Comparison of ENCODE assay signal across 13 cellular contexts in the genomic region with DNA sequence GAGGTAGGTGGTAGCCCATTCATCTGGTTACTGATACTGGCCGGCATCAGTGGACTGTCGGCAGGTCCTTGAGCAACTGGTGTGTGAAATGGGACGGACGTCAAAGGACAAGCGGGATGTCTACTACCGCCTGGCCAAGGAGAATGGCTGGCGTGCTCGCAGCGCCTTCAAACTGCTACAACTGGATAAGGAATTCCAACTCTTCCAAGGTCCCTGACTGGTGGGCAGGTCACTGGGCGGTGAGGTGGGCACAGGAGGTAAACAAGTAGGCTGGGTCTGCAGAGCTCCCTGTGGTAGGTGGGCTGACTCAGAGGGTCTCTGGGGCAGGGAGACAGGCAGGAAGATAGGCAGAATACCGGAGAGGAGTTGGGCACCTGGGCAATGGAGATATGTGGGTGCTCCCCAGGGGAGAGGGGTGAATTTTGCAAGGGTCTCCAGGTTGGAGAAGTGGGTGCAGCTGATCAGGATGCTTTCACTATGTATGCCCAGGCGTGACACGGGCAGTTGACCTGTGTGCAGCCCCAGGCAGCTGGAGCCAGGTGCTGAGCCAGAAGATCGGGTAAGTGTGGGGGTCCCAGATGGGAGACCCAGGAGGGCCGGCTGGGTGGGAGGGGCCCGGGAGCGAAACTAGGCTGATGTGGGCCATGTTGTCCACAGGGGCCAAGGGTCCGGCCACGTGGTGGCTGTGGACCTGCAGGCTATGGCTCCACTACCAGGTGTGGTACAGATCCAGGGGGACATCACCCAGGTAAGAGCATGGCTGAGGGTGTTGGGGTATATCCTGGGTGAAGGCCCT. TPM values are rescaled to one million over a fixed set of nuclear protein-coding genes. Genes with fewer than 3 reads are reported as not detected.
A peak's percentile ranks its signal among the peaks of the same experiment; 100 is the strongest.
DNase-seq lines count a peak whose midpoint lies in the region; ATAC-seq and TF ChIP-seq lines count a peak whose summit lies in the region.
"Had no signal": no experiment of that assay in that cellular context is flagged by ENCODE, and none has a peak within 500 bp of the region (broad histone marks: within the 10 kb centered on the region; RNA-seq: fewer than 3 reads in every experiment).

No MANE protein-coding gene starts in this region.

- peaks cover 0 to 49% (median 4%) of the 10 kb centered on the region in 3 donors for H3K36me3 Mint-ChIP-seq in CD8-positive, alpha-beta memory T cell
- H3K36me3 Mint-ChIP-seq in activated CD8-positive, alpha-beta T cell treated with anti-CD3 and anti-CD28 coated beads, Interleukin-2, amount 10 ng/mL, durations not matched to agents 7 days and 5 days (ENCODE audit: low read depth) = peaks cover 33% of the 10 kb centered on the region

- no peak for ATAC-seq in activated CD8-positive, alpha-beta T cell treated with anti-CD3 and anti-CD28 coated beads, Interleukin-2, amount 10 ng/mL, durations not matched to agents 7 days and 5 days
- ATAC-seq in GM21529 (IDR thresholded peaks at IDR 0.05; ENCODE audit: unreplicated experiment) = no peak
- ATAC-seq in activated CD4-positive, CD25-positive, alpha-beta regulatory T cell treated with anti-CD3 and anti-CD28 coated beads, Interleukin-2, amount 50 U/mL, for 24 hours = no peak

- no peaks in the 10 kb centered on the region for H3K9me3 ChIP-seq in CD8-positive, alpha-beta memory T cell (ENCODE audit: low read length)
- H3K9me3 ChIP-seq in hepatocyte (ENCODE audit: low read depth) = no peaks in the 10 kb centered on the region
- H3K9me3 ChIP-seq: transverse colon had no signal

- H3K9me3 Mint-ChIP-seq in CD8-positive, alpha-beta memory T cell = no peaks in the 10 kb centered on the region
- no peaks in the 10 kb centered on the region for H3K9me3 Mint-ChIP-seq in activated CD8-positive, alpha-beta T cell treated with anti-CD3 and anti-CD28 coated beads, Interleukin-2, amount 10 ng/mL, durations not matched to agents 7 days and 5 days (ENCODE audit: insufficient read depth)

- no peaks in the 10 kb centered on the region for H3K9me2 ChIP-seq in hepatocyte (replicated peaks; ENCODE audit: insufficient read depth)

- peaks cover 0 to 7% of the 10 kb centered on the region in 2 donors for H3K27me3 Mint-ChIP-seq in CD8-positive, alpha-beta memory T cell
- no peaks in the 10 kb centered on the region for H3K27me3 Mint-ChIP-seq in activated CD8-positive, alpha-beta T cell treated with anti-CD3 and anti-CD28 coated beads, Interleukin-2, amount 10 ng/mL, durations not matched to agents 7 days and 5 days (ENCODE audit: low read depth)

- H3K79me2 ChIP-seq in hepatocyte = peaks cover 13% of the 10 kb centered on the region

- H3K27me3 ChIP-seq in CD8-positive, alpha-beta memory T cell (ENCODE audit: insufficient read depth, low read length, poor library complexity, severe bottlenecking) = no peaks in the 10 kb centered on the region
- H3K27me3 ChIP-seq in hepatocyte = no peaks in the 10 kb centered on the region
- H3K27me3 ChIP-seq: transverse colon had no signal

- WGBS in hepatocyte (ENCODE audit: low lambda C conversion rate, missing lambda C conversion rate) = 92% methylated on average over 19 of the region's 19 CpGs

- in situ Hi-C loops in GM13976 (cut with MboI; ENCODE audit: low sequenced_read_pairs, unreplicated experiment) = no loop called here

- H2AFZ ChIP-seq in hepatocyte = no peak overlapping the region

- DNase-seq in AG09309 (ENCODE audit: low read depth) = no peak
- DNase-seq in CD8-positive, alpha-beta memory T cell = no peak
- no peak for DNase-seq in activated CD8-positive, alpha-beta T cell treated with anti-CD3 and anti-CD28 coated beads, Interleukin-2, amount 10 ng/mL, durations not matched to agents 7 days and 5 days
- no peak for DNase-seq in hepatocyte (ENCODE audit: low spot score)
- no peak for DNase-seq in GM13976 (ENCODE audit: low spot score)
- no peak for DNase-seq in globus pallidus (ENCODE audit: low spot score)
- DNase-seq: NCI-H1105, NCI-H226, transverse colon had no signal

- H3K4me2 ChIP-seq in hepatocyte = peak overlapping the region; percentile 84

- H3K27ac ChIP-seq in CD8-positive, alpha-beta memory T cell (ENCODE audit: low read depth, low read length) = no peak overlapping the region
- no peak overlapping the region for H3K27ac ChIP-seq in hepatocyte
- H3K27ac ChIP-seq: SK-N-MC, transverse colon, VCaP had no signal

- peak overlapping the region in 2 of 7 donors; percentile 3 to 87 for H3K4me3 Mint-ChIP-seq in CD8-positive, alpha-beta memory T cell
- H3K4me3 Mint-ChIP-seq in activated CD8-positive, alpha-beta T cell treated with anti-CD3 and anti-CD28 coated beads, Interleukin-2, amount 10 ng/mL, durations not matched to agents 7 days and 5 days = peak overlapping the region; percentile 94

- CTCF ChIA-PET in CD8-positive, alpha-beta memory T cell (lab: Charles Lee) = no interaction called here
- CTCF ChIA-PET in activated CD8-positive, alpha-beta T cell treated with anti-CD3 and anti-CD28 coated beads, Interleukin-2, amount 10 ng/mL, durations not matched to agents 7 days and 5 days (lab: Charles Lee) = no interaction called here

- no peaks in the 10 kb centered on the region for H3K36me3 ChIP-seq in CD8-positive, alpha-beta memory T cell (ENCODE audit: insufficient read depth, low read length)
- H3K36me3 ChIP-seq in hepatocyte (replicated peaks; ENCODE audit: insufficient read depth, low read depth) = no peaks in the 10 kb centered on the region
- H3K36me3 ChIP-seq: transverse colon had no signal

- H3K27ac Mint-ChIP-seq in CD8-positive, alpha-beta memory T cell = peak overlapping the region in 6 of 8 donors; percentile 14 to 97 (median 82)
- peak overlapping the region; percentile 92 for H3K27ac Mint-ChIP-seq in activated CD8-positive, alpha-beta T cell treated with anti-CD3 and anti-CD28 coated beads, Interleukin-2, amount 10 ng/mL, durations not matched to agents 7 days and 5 days

- H4K20me1 ChIP-seq in hepatocyte (ENCODE audit: insufficient read depth, poor library complexity, severe bottlenecking) = no peaks in the 10 kb centered on the region

- peaks cover 14% of the 10 kb centered on the region for H3K4me1 ChIP-seq in CD8-positive, alpha-beta memory T cell (ENCODE audit: insufficient read depth, low read length)
- H3K4me1 ChIP-seq in hepatocyte (ENCODE audit: insufficient read depth) = no peaks in the 10 kb centered on the region

- TF ChIP-seq CTCF in AG09309 (IDR thresholded peaks at IDR 0.05; ENCODE audit: control insufficient read depth, insufficient read depth, low read depth, low read length, missing control alignments) = no peak
- TF ChIP-seq CTCF in hepatocyte (IDR thresholded peaks at IDR 0.05; ENCODE audit: poor library complexity) = no peak
- TF ChIP-seq CTCF in GM13976 (IDR thresholded peaks at IDR 0.05; ENCODE audit: borderline replicate concordance, control extremely low read depth, extremely low read depth, insufficient read depth, missing control alignments) = no peak

- POLR2A ChIA-PET in CD8-positive, alpha-beta memory T cell (lab: Charles Lee) = no interaction called here
- POLR2A ChIA-PET in activated CD8-positive, alpha-beta T cell treated with anti-CD3 and anti-CD28 coated beads, Interleukin-2, amount 10 ng/mL, durations not matched to agents 7 days and 5 days (lab: Charles Lee) = no interaction called here

- H3K4me1 Mint-ChIP-seq in CD8-positive, alpha-beta memory T cell = peaks cover 24 to 39% (median 31%) of the 10 kb centered on the region in 3 donors
- peaks cover 41% of the 10 kb centered on the region for H3K4me1 Mint-ChIP-seq in activated CD8-positive, alpha-beta T cell treated with anti-CD3 and anti-CD28 coated beads, Interleukin-2, amount 10 ng/mL, durations not matched to agents 7 days and 5 days (ENCODE audit: low read depth)

- H3K4me3 ChIP-seq in AG09309 (ENCODE audit: control insufficient read depth, low read depth, low read length) (peak overlapping the region; percentile 60), hepatocyte (no peak overlapping the region)
- no peak overlapping the region for H3K4me3 ChIP-seq in CD8-positive, alpha-beta memory T cell (ENCODE audit: low read length)
- H3K4me3 ChIP-seq: transverse colon had no signal

RNA-seq across cellular contexts. Expression of a gene that starts 2.2 kb away (rescaled TPM):
- 100 to 1,000 TPM; 105 to 107 TPM for total RNA-seq in CD8-positive, alpha-beta memory T cell
- 69.4 TPM for polyA plus RNA-seq in CD8-positive, alpha-beta memory T cell
- 10 to 100 TPM; 64.9 to 72.0 TPM for total RNA-seq in activated CD8-positive, alpha-beta T cell treated with anti-CD3 and anti-CD28 coated beads, Interleukin-2, amount 10 ng/mL, durations not matched to agents 7 days and 5 days
- 43.8 and 49.5 TPM in 2 replicates for total RNA-seq in hepatocyte
- 38.4 and 41.9 TPM in 2 replicates for polyA plus RNA-seq in hepatocyte

RNA-seq across cellular contexts. Expression of a gene that starts 8.1 kb away (rescaled TPM):
- 100 to 1,000 TPM; 188 to 211 TPM for total RNA-seq in CD8-positive, alpha-beta memory T cell
- 19.8 TPM for polyA plus RNA-seq in CD8-positive, alpha-beta memory T cell
- total RNA-seq in activated CD8-positive, alpha-beta T cell treated with anti-CD3 and anti-CD28 coated beads, Interleukin-2, amount 10 ng/mL, durations not matched to agents 7 days and 5 days = 10 to 100 TPM; 86.0 to 88.0 TPM
- 17.8 and 24.0 TPM in 2 replicates for total RNA-seq in hepatocyte
- polyA plus RNA-seq in hepatocyte = 14.5 and 23.4 TPM in 2 replicates

RNA-seq across cellular contexts. Expression of a gene that starts 30.6 kb away (rescaled TPM):
- 10 to 100 TPM; 12.8 to 13.5 TPM for total RNA-seq in CD8-positive, alpha-beta memory T cell
- 17.8 TPM for polyA plus RNA-seq in CD8-positive, alpha-beta memory T cell
- 10 to 100 TPM; 19.4 to 22.7 TPM for total RNA-seq in activated CD8-positive, alpha-beta T cell treated with anti-CD3 and anti-CD28 coated beads, Interleukin-2, amount 10 ng/mL, durations not matched to agents 7 days and 5 days
- 3.8 and 12.8 TPM in 2 replicates for total RNA-seq in hepatocyte
- polyA plus RNA-seq in hepatocyte = 7.6 and 7.9 TPM in 2 replicates

RNA-seq across cellular contexts. Expression of a gene that starts 43.5 kb away (rescaled TPM):
- total RNA-seq in CD8-positive, alpha-beta memory T cell = 100 to 1,000 TPM; 150 to 153 TPM
- 109 TPM for polyA plus RNA-seq in CD8-positive, alpha-beta memory T cell
- total RNA-seq in activated CD8-positive, alpha-beta T cell treated with anti-CD3 and anti-CD28 coated beads, Interleukin-2, amount 10 ng/mL, durations not matched to agents 7 days and 5 days = 100 to 1,000 TPM; 338 to 344 TPM
- total RNA-seq in hepatocyte = 225 and 235 TPM in 2 replicates
- polyA plus RNA-seq in hepatocyte = 286 and 390 TPM in 2 replicates
